Comparison of ENCODE assay signal across 8 cellular contexts in the genomic region with DNA sequence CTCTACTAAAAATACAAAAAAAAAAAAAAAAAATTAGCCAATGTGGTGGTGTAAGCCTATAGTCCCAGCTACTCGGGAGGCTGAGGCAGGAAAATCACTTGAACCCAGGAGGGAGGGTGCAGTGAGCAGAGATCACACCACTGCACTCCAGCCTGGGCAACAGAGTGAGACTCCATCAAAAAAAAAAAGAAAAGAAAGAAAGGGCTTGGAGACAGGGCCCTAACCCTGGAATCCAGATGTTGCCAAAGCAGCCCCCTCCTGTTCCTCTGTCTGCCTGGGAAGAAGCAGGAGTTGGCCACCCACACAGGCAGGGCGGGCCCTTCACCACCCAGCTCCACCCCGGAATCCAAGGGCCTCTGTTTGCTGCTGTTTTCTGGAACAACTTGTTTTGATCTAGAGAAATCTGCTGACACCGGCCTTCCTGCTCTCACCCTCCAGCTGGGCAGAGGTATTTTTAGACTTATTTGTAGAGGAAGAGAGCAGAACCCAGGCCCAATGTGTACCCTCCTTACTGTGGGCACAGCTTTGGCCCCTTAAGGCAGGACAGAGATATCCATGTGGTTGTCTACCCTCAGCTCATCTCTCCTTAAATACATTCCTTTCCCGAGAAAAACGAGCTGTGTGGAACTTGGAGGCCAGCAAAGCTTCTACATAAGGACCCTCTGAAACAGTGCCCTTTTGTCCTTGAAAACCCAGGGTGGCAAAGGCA. TPM values are rescaled to one million over a fixed set of nuclear protein-coding genes. Genes with fewer than 3 reads are reported as not detected.
DNase-seq lines count a peak whose midpoint lies in the region; ATAC-seq and TF ChIP-seq lines count a peak whose summit lies in the region.

No MANE protein-coding gene starts in this region.

- H3K4me1 ChIP-seq in ES-I3 (ENCODE audit: insufficient read depth, low read length): peaks cover 43% of the 10 kb centered on the region

- peak overlapping the region; percentile 59 for H3K9ac ChIP-seq in ES-I3 (ENCODE audit: low read depth, low read length)

- H3K9me3 Mint-ChIP-seq in chondrocyte (ENCODE audit: low read depth): no peaks in the 10 kb centered on the region

- peaks cover 13% of the 10 kb centered on the region for H3K36me3 ChIP-seq in ES-I3 (ENCODE audit: insufficient read depth, low read length)

- DNase-seq in NB4 (ENCODE audit: low read depth): peak; percentile 65
- peak; percentile 88 for DNase-seq in UCSD-AML1 (lab: John Stamatoyannopoulos, UW; ENCODE audit: unreplicated experiment)
- DNase-seq in chondrocyte (ENCODE audit: low spot score): no peak
- DNase-seq in stimulated activated CD4-positive, alpha-beta T cell treated with anti-CD3 and anti-CD28 coated beads, Interleukin-12 subunit alpha, Interleukin-12 subunit beta, amount 100 ng/mL, for 4 hours: peak; percentile 54
- no peak for DNase-seq in NCI-H524 treated with DMSO at 0.1 percent for 48 hours (lab: John Stamatoyannopoulos, UW)

- peaks cover 86% of the 10 kb centered on the region for H3K4me1 Mint-ChIP-seq in chondrocyte (ENCODE audit: low read depth)

- no peak overlapping the region for H3K4me3 ChIP-seq in NB4 (ENCODE audit: low read depth, low read length)

- no peak for TF ChIP-seq CTCF in NB4 (IDR thresholded peaks at IDR 0.05; ENCODE audit: low read depth, low read length)
- no peak for TF ChIP-seq CTCF in chondrocyte (IDR thresholded peaks at IDR 0.05)

- H3K27ac Mint-ChIP-seq in chondrocyte (ENCODE audit: unreplicated experiment): peak overlapping the region; percentile 100

- H3K27me3 ChIP-seq in layer of hippocampus (ENCODE audit: control insufficient read depth, insufficient read depth, low read length): no peaks in the 10 kb centered on the region

- H3K27ac ChIP-seq in layer of hippocampus (ENCODE audit: low read depth, low read length): peak overlapping the region; percentile 100

- TF ChIP-seq POLR2A in NB4 (IDR thresholded peaks at IDR 0.05; ENCODE audit: extremely low read depth, insufficient read length): no peak

- H3K36me3 Mint-ChIP-seq in chondrocyte (ENCODE audit: low read depth): peaks cover 18% of the 10 kb centered on the region

- H3K4me3 Mint-ChIP-seq in chondrocyte (ENCODE audit: unreplicated experiment): peak overlapping the region; percentile 73

- H3K9me3 ChIP-seq in ES-I3 (ENCODE audit: control insufficient read depth, insufficient read depth, low read length): no peaks in the 10 kb centered on the region

- no peak for ATAC-seq in HG03432 (IDR thresholded peaks at IDR 0.05; ENCODE audit: unreplicated experiment)

- no peaks in the 10 kb centered on the region for H3K27me3 Mint-ChIP-seq in chondrocyte (ENCODE audit: low read depth)

RNA-seq across cellular contexts. Expression of gene NEAT1, which starts 2.7 kb away (rescaled TPM):
- 333 to 440 TPM (median 377 TPM) in 3 replicates for total RNA-seq in chondrocyte

RNA-seq across cellular contexts. Expression of gene FRMD8, which starts 33.5 kb away (rescaled TPM):
- total RNA-seq in chondrocyte: 43.6 to 49.6 TPM (median 45.5 TPM) in 3 replicates

RNA-seq across cellular contexts. Expression of gene SLC25A45, which starts 37.5 kb away (rescaled TPM):
- 11.7 to 14.4 TPM (median 13.1 TPM) in 3 replicates for total RNA-seq in chondrocyte

Comparison
In these comparisons a context has a peak if more than half of its experiments do, and no peak if none do; other contexts are left out.
1. DNase-seq: peak in NB4 (single experiment), UCSD-AML1 (single experiment) and stimulated activated CD4-positive, alpha-beta T cell treated with anti-CD3 and anti-CD28 coated beads, Interleukin-12 subunit alpha, Interleukin-12 subunit beta, amount 100 ng/mL, for 4 hours (single experiment); none in chondrocyte (single experiment) and NCI-H524 treated with DMSO at 0.1 percent for 48 hours (single experiment).